8 cellular contexts compared by ENCODE assay signal in genomic region chr20:57432874-57433491, GRCh38. TPM values are rescaled to one million over a fixed set of nuclear protein-coding genes. Genes with fewer than 3 reads are reported as not detected.
DNase-seq lines count a peak whose midpoint lies in the region; ATAC-seq and TF ChIP-seq lines count a peak whose summit lies in the region.

No MANE protein-coding gene starts in this region.

- no peak overlapping the region for H3K4me3 ChIP-seq in SJCRH30
- no peak overlapping the region for H3K4me3 ChIP-seq in ovary

- DNase-seq in SJCRH30 (peak; percentile 84 to 88), ovary (peak in 4 of 5 donors; percentile 44 to 53 (median 48)), NCI-H345 (lab: John Stamatoyannopoulos, UW) (no peak), iPS-NIHi11 (ENCODE audit: low spot score) (no peak), DMS79 treated with DMSO at 0.1 percent for 48 hours (lab: John Stamatoyannopoulos, UW) (no peak)
- DNase-seq in activated naive CD4-positive, alpha-beta T cell treated with Interleukin-2 at 50 U/mL for 16 hours: peak; percentile 56

- WGBS in ovary, 3 donors: 36 to 52% (median 40%) methylated on average over 13 of the region's 13 CpGs

- TF ChIP-seq POLR2A in ovary (IDR thresholded peaks at IDR 0.05): no peak

- intact Hi-C loops in ovary (cut with DNase I): no loop called here

- no peak for TF ChIP-seq CTCF in ovary (IDR thresholded peaks at IDR 0.05)

- TF ChIP-seq EP300 in ovary (IDR thresholded peaks at IDR 0.05): no peak

- H3K4me1 ChIP-seq in SJCRH30 (peaks cover 48% of the 10 kb centered on the region), ovary (ENCODE audit: insufficient read depth) (peaks cover 7% of the 10 kb centered on the region)

- H3K9me3 ChIP-seq in SJCRH30 (replicated peaks) (no peaks in the 10 kb centered on the region), ovary (no peaks in the 10 kb centered on the region)

- H3K36me3 ChIP-seq in SJCRH30 (no peaks in the 10 kb centered on the region), ovary (no peaks in the 10 kb centered on the region)

- H3K27me3 ChIP-seq in SJCRH30 (no peaks in the 10 kb centered on the region), ovary (no peaks in the 10 kb centered on the region)

- H3K27ac ChIP-seq in SJCRH30 (peak overlapping the region; percentile 4; the same call in 1 of the 2 replicates), ovary (no peak overlapping the region)

- ATAC-seq in GM19324 (IDR thresholded peaks at IDR 0.05; ENCODE audit: low FRiP score, unreplicated experiment): peak; percentile 81
- ATAC-seq in HG03108 (IDR thresholded peaks at IDR 0.05; ENCODE audit: unreplicated experiment): peak; percentile 86

RNA-seq across cellular contexts. Expression of gene RBM38, which starts 41.8 kb away (rescaled TPM):
- 181 and 190 TPM in 2 replicates for total RNA-seq in SJCRH30 (2014; rRNA removed; shearing (Covaris generic))
- 10 to 100 TPM; 20.0 to 77.6 (median 39.3) TPM for total RNA-seq in ovary
- 10 to 100 TPM in 1 of 2 donors, 1 to 10 TPM in 1; 6.3 to 36.6 TPM for polyA plus RNA-seq in ovary

Comparison
In these comparisons a context has a peak if more than half of its experiments do, and no peak if none do; other contexts are left out.
1. DNase-seq: peak in SJCRH30 (2 of 2), activated naive CD4-positive, alpha-beta T cell treated with Interleukin-2 at 50 U/mL for 16 hours (single experiment) and ovary (4 of 5); none in NCI-H345 (single experiment), iPS-NIHi11 (single experiment) and DMS79 treated with DMSO at 0.1 percent for 48 hours (single experiment).